Comparison of ENCODE assay signal across 21 cellular contexts in genomic region chrX:47927212-47927611, GRCh38.
"Had no signal": no experiment of that assay in that cellular context is flagged by ENCODE, and none has a peak within 500 bp of the region (broad histone marks: within the 10 kb centered on the region; RNA-seq: fewer than 3 reads in every experiment).

No MANE protein-coding gene starts in this region.

- H3K4me3 ChIP-seq: lower lobe of right lung, neural progenitor cell, sigmoid colon, smooth muscle cell, transverse colon, uterus had no signal

- H3K4me1 ChIP-seq: lower lobe of right lung, neural progenitor cell, sigmoid colon, transverse colon, uterus had no signal

- H3K4me1 Mint-ChIP-seq: neural progenitor cell, WTC11 had no signal

- H3K9ac ChIP-seq: neural progenitor cell had no signal

- H3K36me3 Mint-ChIP-seq: activated naive CD4-positive, alpha-beta T cell treated with anti-CD3 and anti-CD28 coated beads, Interleukin-2, amount 50 U/mL, for 72 hours; neural progenitor cell; stimulated activated memory B cell treated with anti-CD40 and anti-IgM and Interleukin-4, amounts not matched to agents 10 μg/mL and 1 μg/mL and 100 μg/mL, for 72 hours; WTC11 had no signal

- ATAC-seq: activated naive CD4-positive, alpha-beta T cell treated with anti-CD3 and anti-CD28 coated beads, Interleukin-2, amount 50 U/mL, for 72 hours; left lobe of liver; lower lobe of right lung; naive thymus-derived CD8-positive, alpha-beta T cell; stimulated activated memory B cell treated with anti-CD40 and anti-IgM and Interleukin-4, amounts not matched to agents 10 μg/mL and 1 μg/mL and 100 μg/mL, for 72 hours; WTC11 had no signal

- DNase-seq: activated gamma-delta T cell treated with Interleukin-2 at 50 U/mL for 16 hours; activated T-cell treated with anti-CD3 and anti-CD28 coated beads, Interleukin-2, amount 50 U/mL, for 1 hour; aorta; brain microvascular endothelial cell; caudate nucleus; effector CD4-positive, alpha-beta T cell; lower lobe of right lung; naive thymus-derived CD8-positive, alpha-beta T cell; retina; sigmoid colon; stimulated activated CD4-positive, alpha-beta T cell treated with anti-CD3 and anti-CD28 coated beads, Interleukin-15, amount 100 ng/mL, for 24 hours; transverse colon; uterus had no signal

- FAIRE-seq: endometrium had no signal

- H3K27ac ChIP-seq: brain microvascular endothelial cell, lower lobe of right lung, neural progenitor cell, sigmoid colon, transverse colon, uterus had no signal

- H3K36me3 ChIP-seq: brain microvascular endothelial cell, lower lobe of right lung, sigmoid colon, transverse colon, uterus had no signal

- H3K4me3 Mint-ChIP-seq: dendritic cell treated with granulocyte-macrophage colony-stimulating factor and Interleukin-4, amounts not matched to agents 40 ng/mL and 50 ng/mL, for 4 days; naive thymus-derived CD8-positive, alpha-beta T cell; neural progenitor cell; stimulated activated memory B cell treated with anti-CD40 and anti-IgM and Interleukin-4, amounts not matched to agents 10 μg/mL and 1 μg/mL and 100 μg/mL, for 72 hours; WTC11 had no signal

- H3K4me2 ChIP-seq: neural progenitor cell, smooth muscle cell had no signal

- H3K27me3 Mint-ChIP-seq: dendritic cell treated with granulocyte-macrophage colony-stimulating factor and Interleukin-4, amounts not matched to agents 40 ng/mL and 50 ng/mL, for 4 days; naive thymus-derived CD8-positive, alpha-beta T cell; stimulated activated memory B cell treated with anti-CD40 and anti-IgM and Interleukin-4, amounts not matched to agents 10 μg/mL and 1 μg/mL and 100 μg/mL, for 72 hours had no signal

- H2AFZ ChIP-seq: neural progenitor cell had no signal

- H3K9me3 Mint-ChIP-seq: activated naive CD4-positive, alpha-beta T cell treated with anti-CD3 and anti-CD28 coated beads, Interleukin-2, amount 50 U/mL, for 72 hours; dendritic cell treated with granulocyte-macrophage colony-stimulating factor and Interleukin-4, amounts not matched to agents 40 ng/mL and 50 ng/mL, for 4 days; stimulated activated memory B cell treated with anti-CD40 and anti-IgM and Interleukin-4, amounts not matched to agents 10 μg/mL and 1 μg/mL and 100 μg/mL, for 72 hours; WTC11 had no signal

- H3K27ac Mint-ChIP-seq: activated naive CD4-positive, alpha-beta T cell treated with anti-CD3 and anti-CD28 coated beads, Interleukin-2, amount 50 U/mL, for 72 hours; dendritic cell treated with granulocyte-macrophage colony-stimulating factor and Interleukin-4, amounts not matched to agents 40 ng/mL and 50 ng/mL, for 4 days; naive thymus-derived CD8-positive, alpha-beta T cell; neural progenitor cell; stimulated activated memory B cell treated with anti-CD40 and anti-IgM and Interleukin-4, amounts not matched to agents 10 μg/mL and 1 μg/mL and 100 μg/mL, for 72 hours; WTC11 had no signal

- H3K27me3 ChIP-seq: brain microvascular endothelial cell, neural progenitor cell, sigmoid colon, transverse colon had no signal

- H3K9me3 ChIP-seq: lower lobe of right lung, sigmoid colon, transverse colon, uterus had no signal
